In the genomic region with DNA sequence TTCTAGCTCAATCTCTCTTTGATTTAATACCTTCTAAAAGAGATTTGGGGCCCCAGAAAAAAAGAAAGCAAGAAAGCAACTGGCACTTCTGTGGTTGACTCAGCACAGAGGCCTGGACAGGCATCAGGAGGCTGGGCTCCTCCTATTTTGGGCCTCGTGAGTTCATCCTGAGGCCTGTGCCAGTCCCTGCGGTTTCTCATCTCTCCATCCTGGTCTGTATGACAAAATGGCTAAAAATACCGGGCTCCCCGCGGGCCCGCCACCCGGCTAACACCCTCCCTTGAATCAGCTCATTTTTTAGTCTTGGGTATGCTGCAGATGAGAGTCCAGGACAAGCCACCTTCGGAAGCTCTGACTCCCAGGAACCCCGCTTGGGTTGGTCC, we compare ENCODE assay signal across 8 cellular contexts.
DNase-seq lines count a peak whose midpoint lies in the region; ATAC-seq, FAIRE-seq and TF ChIP-seq lines count a peak whose summit lies in the region.
"Had no signal": no experiment of that assay in that cellular context is flagged by ENCODE, and none has a peak within 500 bp of the region (broad histone marks: within the 10 kb centered on the region; RNA-seq: fewer than 3 reads in every experiment).

No MANE protein-coding gene starts in this region.

- peak; percentile 86 for DNase-seq in H54 (ENCODE audit: insufficient read length, low spot score)
- no peak for DNase-seq in SK-N-SH
- DNase-seq in foreskin fibroblast = peak; percentile 62 to 78
- no peak for DNase-seq in stimulated activated naive CD8-positive, alpha-beta T cell treated with anti-CD3 and anti-CD28 coated beads, Interleukin-15, amount 100 ng/mL, for 72 hours
- no peak for DNase-seq in NCI-H2081 treated with DMSO at 0.1 percent for 48 hours (lab: John Stamatoyannopoulos, UW)
- DNase-seq in endothelial cell (ENCODE audit: low spot score) = no peak
- DNase-seq in NCI-H2227 treated with DMSO at 0.1 percent for 48 hours (lab: John Stamatoyannopoulos, UW) = no peak
- DNase-seq: NCI-H1694 had no signal

- H3K9me3 ChIP-seq in SK-N-SH = no peaks in the 10 kb centered on the region

- WGBS in SK-N-SH (ENCODE audit: low lambda C conversion rate) = 71% methylated on average over 9 of the region's 9 CpGs

- H3K4me3 ChIP-seq in SK-N-SH (ENCODE audit: low read depth in 2 of 2, low read length in 1 of 2) (no peak overlapping the region), foreskin fibroblast (ENCODE audit: low read depth in 1 of 2, low read length in 2 of 2) (no peak overlapping the region)

- no peak overlapping the region for H3K9ac ChIP-seq in SK-N-SH

- TF ChIP-seq EP300 in SK-N-SH (IDR thresholded peaks at IDR 0.05; ENCODE audit: borderline replicate concordance in 1 of 2, low read depth in 1 of 2, low read length in 1 of 2) = no peak

- H3K79me2 ChIP-seq in SK-N-SH (ENCODE audit: insufficient read depth) = no peaks in the 10 kb centered on the region

- no peaks in the 10 kb centered on the region for H3K9me2 ChIP-seq in SK-N-SH

- H3F3A ChIP-seq in SK-N-SH (replicated peaks; ENCODE audit: insufficient read depth) = no peaks in the 10 kb centered on the region

- H3K4me2 ChIP-seq in SK-N-SH = 0 out of 2 replicates have a peak overlapping the region, but pooled peaks have one; percentile 10

- no peaks in the 10 kb centered on the region for H3K4me1 ChIP-seq in SK-N-SH (ENCODE audit: control insufficient read depth in 1 of 2, insufficient read depth in 2 of 2, low read depth in 1 of 2, low read length in 1 of 2)

- peak overlapping the region; percentile 60; the same call in 1 of the 2 replicates for H2AFZ ChIP-seq in SK-N-SH (ENCODE audit: low read depth)

- no peaks in the 10 kb centered on the region for H4K20me1 ChIP-seq in SK-N-SH (ENCODE audit: insufficient read depth)

- H3K36me3 ChIP-seq in SK-N-SH (replicated peaks in 1 of 2; ENCODE audit: control insufficient read depth in 1 of 2, insufficient read depth in 2 of 2, low read length in 1 of 2) = no peaks in the 10 kb centered on the region

- no peak overlapping the region for H3K27ac Mint-ChIP-seq in stimulated activated naive CD8-positive, alpha-beta T cell treated with anti-CD3 and anti-CD28 coated beads, Interleukin-15, amount 100 ng/mL, for 72 hours
- H3K27ac Mint-ChIP-seq in endothelial cell (ENCODE audit: unreplicated experiment) = no peak overlapping the region

- H3K27me3 ChIP-seq in SK-N-SH (ENCODE audit: insufficient read depth) = no peaks in the 10 kb centered on the region

- H3K4me3 Mint-ChIP-seq in stimulated activated naive CD8-positive, alpha-beta T cell treated with anti-CD3 and anti-CD28 coated beads, Interleukin-15, amount 100 ng/mL, for 72 hours = no peak overlapping the region
- no peak overlapping the region for H3K4me3 Mint-ChIP-seq in endothelial cell (ENCODE audit: unreplicated experiment)

- no peaks in the 10 kb centered on the region for H3K9me3 Mint-ChIP-seq in stimulated activated naive CD8-positive, alpha-beta T cell treated with anti-CD3 and anti-CD28 coated beads, Interleukin-15, amount 100 ng/mL, for 72 hours
- no peaks in the 10 kb centered on the region for H3K9me3 Mint-ChIP-seq in endothelial cell (ENCODE audit: unreplicated experiment)

- no peak for TF ChIP-seq POLR2A in H54 (IDR thresholded peaks at IDR 0.05; ENCODE audit: low read depth, low read length)

- TF ChIP-seq RAD21 in SK-N-SH (IDR thresholded peaks at IDR 0.05; ENCODE audit: low read length) = no peak

- CTCF ChIA-PET in SK-N-SH (lab: Yijun Ruan, JAX) = interaction anchor here (0.6 to 1.3 kb wide), 3 partner anchors 12 to 976 kb away, joined by 3 to 4 read pairs (median 3); no protein-coding TSS in a partner anchor

- no peak for FAIRE-seq in H54 (lab: Jason Lieb, UNC)

- TF ChIP-seq CTCF in SK-N-SH (IDR thresholded peaks at IDR 0.05) (no peak), foreskin fibroblast (IDR thresholded peaks at IDR 0.05; ENCODE audit: low read depth, low read length) (no peak), endothelial cell (IDR thresholded peaks at IDR 0.05; ENCODE audit: unreplicated experiment) (no peak)

- peaks cover 25% of the 10 kb centered on the region for H3K4me1 Mint-ChIP-seq in stimulated activated naive CD8-positive, alpha-beta T cell treated with anti-CD3 and anti-CD28 coated beads, Interleukin-15, amount 100 ng/mL, for 72 hours
- peaks cover 14% of the 10 kb centered on the region for H3K4me1 Mint-ChIP-seq in endothelial cell (ENCODE audit: unreplicated experiment)

- ATAC-seq in stimulated activated naive CD8-positive, alpha-beta T cell treated with anti-CD3 and anti-CD28 coated beads, Interleukin-15, amount 100 ng/mL, for 72 hours = peak; percentile 46

- no peaks in the 10 kb centered on the region for H3K36me3 Mint-ChIP-seq in endothelial cell (ENCODE audit: low read depth, unreplicated experiment)

- H3K27me3 Mint-ChIP-seq in stimulated activated naive CD8-positive, alpha-beta T cell treated with anti-CD3 and anti-CD28 coated beads, Interleukin-15, amount 100 ng/mL, for 72 hours = no peaks in the 10 kb centered on the region
- peaks cover 5% of the 10 kb centered on the region for H3K27me3 Mint-ChIP-seq in endothelial cell (ENCODE audit: unreplicated experiment)

- peak overlapping the region in 1 of 2 experiments; percentile 32; a peak in 2 of 4 replicates for H3K27ac ChIP-seq in SK-N-SH (ENCODE audit: low read depth in 2 of 2, low read length in 1 of 2)

- POLR2A ChIA-PET in SK-N-SH (lab: Yijun Ruan, JAX) = no interaction called here

TF ChIP-seq in SK-N-SH, 30 proteins besides CTCF, POLR2A, EP300 and RAD21:
- TF ChIP-seq, protein P1, sequence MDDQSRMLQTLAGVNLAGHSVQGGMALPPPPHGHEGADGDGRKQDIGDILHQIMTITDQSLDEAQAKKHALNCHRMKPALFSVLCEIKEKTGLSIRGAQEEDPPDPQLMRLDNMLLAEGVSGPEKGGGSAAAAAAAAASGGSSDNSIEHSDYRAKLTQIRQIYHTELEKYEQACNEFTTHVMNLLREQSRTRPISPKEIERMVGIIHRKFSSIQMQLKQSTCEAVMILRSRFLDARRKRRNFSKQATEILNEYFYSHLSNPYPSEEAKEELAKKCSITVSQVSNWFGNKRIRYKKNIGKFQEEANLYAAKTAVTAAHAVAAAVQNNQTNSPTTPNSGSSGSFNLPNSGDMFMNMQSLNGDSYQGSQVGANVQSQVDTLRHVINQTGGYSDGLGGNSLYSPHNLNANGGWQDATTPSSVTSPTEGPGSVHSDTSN (IDR thresholded peaks at IDR 0.05) = no peak
- TF ChIP-seq FOSL2 (IDR thresholded peaks at IDR 0.05; ENCODE audit: borderline replicate concordance, low read depth) (no peak), TCF12 (IDR thresholded peaks at IDR 0.05) (0 out of 2 replicates have a peak, but pooled peaks have one; percentile 13), CHD2 (IDR thresholded peaks at IDR 0.05; ENCODE audit: low read length, partially characterized antibody) (no peak), MEF2A (IDR thresholded peaks at IDR 0.05; ENCODE audit: borderline replicate concordance, low read depth) (peak; percentile 87), TAF1 (IDR thresholded peaks at IDR 0.05; ENCODE audit: borderline replicate concordance, low read depth, low read length) (no peak), POLR2AphosphoS5 (IDR thresholded peaks at IDR 0.05; ENCODE audit: low read depth, low read length) (no peak)
- TF ChIP-seq, protein P2, sequence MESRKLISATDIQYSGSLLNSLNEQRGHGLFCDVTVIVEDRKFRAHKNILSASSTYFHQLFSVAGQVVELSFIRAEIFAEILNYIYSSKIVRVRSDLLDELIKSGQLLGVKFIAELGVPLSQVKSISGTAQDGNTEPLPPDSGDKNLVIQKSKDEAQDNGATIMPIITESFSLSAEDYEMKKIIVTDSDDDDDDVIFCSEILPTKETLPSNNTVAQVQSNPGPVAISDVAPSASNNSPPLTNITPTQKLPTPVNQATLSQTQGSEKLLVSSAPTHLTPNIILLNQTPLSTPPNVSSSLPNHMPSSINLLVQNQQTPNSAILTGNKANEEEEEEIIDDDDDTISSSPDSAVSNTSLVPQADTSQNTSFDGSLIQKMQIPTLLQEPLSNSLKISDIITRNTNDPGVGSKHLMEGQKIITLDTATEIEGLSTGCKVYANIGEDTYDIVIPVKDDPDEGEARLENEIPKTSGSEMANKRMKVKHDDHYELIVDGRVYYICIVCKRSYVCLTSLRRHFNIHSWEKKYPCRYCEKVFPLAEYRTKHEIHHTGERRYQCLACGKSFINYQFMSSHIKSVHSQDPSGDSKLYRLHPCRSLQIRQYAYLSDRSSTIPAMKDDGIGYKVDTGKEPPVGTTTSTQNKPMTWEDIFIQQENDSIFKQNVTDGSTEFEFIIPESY (IDR thresholded peaks at IDR 0.05; ENCODE audit: borderline replicate concordance, low read depth) = no peak

Comparison
In these comparisons a context has a peak if more than half of its experiments do, and no peak if none do; other contexts are left out.
1. DNase-seq: peak in H54 (single experiment) and foreskin fibroblast (2 of 2); none in SK-N-SH (single experiment), stimulated activated naive CD8-positive, alpha-beta T cell treated with anti-CD3 and anti-CD28 coated beads, Interleukin-15, amount 100 ng/mL, for 72 hours (0 of 2), NCI-H2081 treated with DMSO at 0.1 percent for 48 hours (single experiment), endothelial cell (single experiment) and NCI-H2227 treated with DMSO at 0.1 percent for 48 hours (single experiment).